In genomic region chr1:30264672-30265025, GRCh38 we compare ENCODE assay signal across 24 cellular contexts.
"Had no signal": no experiment of that assay in that cellular context is flagged by ENCODE, and none has a peak within 500 bp of the region (broad histone marks: within the 10 kb centered on the region; RNA-seq: fewer than 3 reads in every experiment).

No MANE protein-coding gene starts in this region.

- H3K27ac ChIP-seq: heart left ventricle, lower lobe of right lung, ovary, skin epidermis, suprapubic skin, thoracic aorta, tibial artery, upper lobe of right lung had no signal

- ATAC-seq: left lobe of liver; lower lobe of right lung; naive thymus-derived CD4-positive, alpha-beta T cell; stimulated activated effector memory CD8-positive, alpha-beta T cell treated with anti-CD3 and anti-CD28 coated beads, Interleukin-12 subunit alpha, Interleukin-12 subunit beta, amount 100 ng/mL, for 72 hours; upper lobe of right lung had no signal

- H3K4me3 ChIP-seq: heart left ventricle, lower lobe of right lung, ovary, skin epidermis, suprapubic skin, thoracic aorta, tibial artery, upper lobe of right lung had no signal

- H3K9me3 ChIP-seq: heart left ventricle, lower lobe of right lung, ovary, suprapubic skin, thoracic aorta, tibial artery, upper lobe of right lung had no signal

- H3K4me3 Mint-ChIP-seq: mesothelial cell of epicardium; naive thymus-derived CD4-positive, alpha-beta T cell; natural killer cell treated with Interleukin-12 subunit alpha and Interleukin-12 subunit beta and Interleukin-15 and Interleukin-18, amount 100 ng/mL, for 72 hours; stimulated activated effector memory CD8-positive, alpha-beta T cell treated with anti-CD3 and anti-CD28 coated beads, Interleukin-12 subunit alpha, Interleukin-12 subunit beta, amount 100 ng/mL, for 72 hours; stimulated activated naive CD8-positive, alpha-beta T cell treated with anti-CD3 and anti-CD28 coated beads, Interleukin-15, Interleukin-2, amounts not matched to agents 100 ng/mL and 50 ng/mL, for 24 hours had no signal

- FAIRE-seq: urothelium cell line had no signal

- DNase-seq: heart left ventricle; hypothalamus; islet precursor cell; lower lobe of right lung; mammary epithelial cell; mesenchymal stem cell; naive thymus-derived CD4-positive, alpha-beta T cell; ovary; right cardiac atrium; stimulated activated CD4-positive, alpha-beta T cell treated with anti-CD3 and anti-CD28 coated beads, Interleukin-4, amount 100 ng/mL, for 24 hours; stimulated activated naive CD4-positive, alpha-beta T cell; tibial artery; trophoblast cell; upper lobe of right lung had no signal

- H3K4me1 Mint-ChIP-seq: mesothelial cell of epicardium; naive thymus-derived CD4-positive, alpha-beta T cell; stimulated activated effector memory CD8-positive, alpha-beta T cell treated with anti-CD3 and anti-CD28 coated beads, Interleukin-12 subunit alpha, Interleukin-12 subunit beta, amount 100 ng/mL, for 72 hours had no signal

- H3K4me1 ChIP-seq: lower lobe of right lung, suprapubic skin, tibial artery, upper lobe of right lung had no signal

- H3K36me3 ChIP-seq: heart left ventricle, lower lobe of right lung, ovary, suprapubic skin, thoracic aorta, tibial artery, upper lobe of right lung had no signal

- H3K27ac Mint-ChIP-seq: mesothelial cell of epicardium; naive thymus-derived CD4-positive, alpha-beta T cell; natural killer cell treated with Interleukin-12 subunit alpha and Interleukin-12 subunit beta and Interleukin-15 and Interleukin-18, amount 100 ng/mL, for 72 hours; progenitor cell of endocrine pancreas; stimulated activated effector memory CD8-positive, alpha-beta T cell treated with anti-CD3 and anti-CD28 coated beads, Interleukin-12 subunit alpha, Interleukin-12 subunit beta, amount 100 ng/mL, for 72 hours; stimulated activated naive CD8-positive, alpha-beta T cell treated with anti-CD3 and anti-CD28 coated beads, Interleukin-15, Interleukin-2, amounts not matched to agents 100 ng/mL and 50 ng/mL, for 24 hours had no signal

- H3K27me3 ChIP-seq: ovary had no signal

- H3K36me3 Mint-ChIP-seq: mesothelial cell of epicardium; naive thymus-derived CD4-positive, alpha-beta T cell; natural killer cell treated with Interleukin-12 subunit alpha and Interleukin-12 subunit beta and Interleukin-15 and Interleukin-18, amount 100 ng/mL, for 72 hours; stimulated activated effector memory CD8-positive, alpha-beta T cell treated with anti-CD3 and anti-CD28 coated beads, Interleukin-12 subunit alpha, Interleukin-12 subunit beta, amount 100 ng/mL, for 72 hours had no signal
